In the genomic region with DNA sequence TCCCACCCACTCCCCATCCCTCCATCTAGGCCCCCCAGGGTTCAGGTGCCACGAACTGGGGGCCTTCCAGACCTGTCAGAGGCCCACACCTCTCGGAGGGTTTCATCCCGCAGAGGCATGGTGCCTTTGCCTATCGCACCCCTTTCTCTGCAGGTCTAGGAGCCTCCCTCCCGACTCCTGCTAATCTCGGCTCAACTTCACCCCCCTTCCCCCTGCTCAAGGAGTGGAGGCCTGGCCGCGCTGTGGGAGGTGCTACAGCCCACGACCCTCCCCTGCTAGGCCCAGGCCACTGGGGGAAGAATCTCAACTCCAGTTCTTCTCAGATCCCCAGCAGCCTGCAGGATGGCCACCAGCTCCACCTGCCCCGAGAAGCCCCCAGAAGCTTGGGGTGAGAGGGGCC, we compare ENCODE assay signal across 1 cellular context.
TF ChIP-seq lines count a peak whose summit lies in the region.

A gene (minus strand): TSS at position 157 of the 400 bp plus-strand sequence. CDS start 38 bp downstream, at position 119.

TF ChIP-seq in H1, 55 proteins besides CTCF, POLR2A, EP300 and RAD21 (continued from another document):
- TF ChIP-seq, protein P1, sequence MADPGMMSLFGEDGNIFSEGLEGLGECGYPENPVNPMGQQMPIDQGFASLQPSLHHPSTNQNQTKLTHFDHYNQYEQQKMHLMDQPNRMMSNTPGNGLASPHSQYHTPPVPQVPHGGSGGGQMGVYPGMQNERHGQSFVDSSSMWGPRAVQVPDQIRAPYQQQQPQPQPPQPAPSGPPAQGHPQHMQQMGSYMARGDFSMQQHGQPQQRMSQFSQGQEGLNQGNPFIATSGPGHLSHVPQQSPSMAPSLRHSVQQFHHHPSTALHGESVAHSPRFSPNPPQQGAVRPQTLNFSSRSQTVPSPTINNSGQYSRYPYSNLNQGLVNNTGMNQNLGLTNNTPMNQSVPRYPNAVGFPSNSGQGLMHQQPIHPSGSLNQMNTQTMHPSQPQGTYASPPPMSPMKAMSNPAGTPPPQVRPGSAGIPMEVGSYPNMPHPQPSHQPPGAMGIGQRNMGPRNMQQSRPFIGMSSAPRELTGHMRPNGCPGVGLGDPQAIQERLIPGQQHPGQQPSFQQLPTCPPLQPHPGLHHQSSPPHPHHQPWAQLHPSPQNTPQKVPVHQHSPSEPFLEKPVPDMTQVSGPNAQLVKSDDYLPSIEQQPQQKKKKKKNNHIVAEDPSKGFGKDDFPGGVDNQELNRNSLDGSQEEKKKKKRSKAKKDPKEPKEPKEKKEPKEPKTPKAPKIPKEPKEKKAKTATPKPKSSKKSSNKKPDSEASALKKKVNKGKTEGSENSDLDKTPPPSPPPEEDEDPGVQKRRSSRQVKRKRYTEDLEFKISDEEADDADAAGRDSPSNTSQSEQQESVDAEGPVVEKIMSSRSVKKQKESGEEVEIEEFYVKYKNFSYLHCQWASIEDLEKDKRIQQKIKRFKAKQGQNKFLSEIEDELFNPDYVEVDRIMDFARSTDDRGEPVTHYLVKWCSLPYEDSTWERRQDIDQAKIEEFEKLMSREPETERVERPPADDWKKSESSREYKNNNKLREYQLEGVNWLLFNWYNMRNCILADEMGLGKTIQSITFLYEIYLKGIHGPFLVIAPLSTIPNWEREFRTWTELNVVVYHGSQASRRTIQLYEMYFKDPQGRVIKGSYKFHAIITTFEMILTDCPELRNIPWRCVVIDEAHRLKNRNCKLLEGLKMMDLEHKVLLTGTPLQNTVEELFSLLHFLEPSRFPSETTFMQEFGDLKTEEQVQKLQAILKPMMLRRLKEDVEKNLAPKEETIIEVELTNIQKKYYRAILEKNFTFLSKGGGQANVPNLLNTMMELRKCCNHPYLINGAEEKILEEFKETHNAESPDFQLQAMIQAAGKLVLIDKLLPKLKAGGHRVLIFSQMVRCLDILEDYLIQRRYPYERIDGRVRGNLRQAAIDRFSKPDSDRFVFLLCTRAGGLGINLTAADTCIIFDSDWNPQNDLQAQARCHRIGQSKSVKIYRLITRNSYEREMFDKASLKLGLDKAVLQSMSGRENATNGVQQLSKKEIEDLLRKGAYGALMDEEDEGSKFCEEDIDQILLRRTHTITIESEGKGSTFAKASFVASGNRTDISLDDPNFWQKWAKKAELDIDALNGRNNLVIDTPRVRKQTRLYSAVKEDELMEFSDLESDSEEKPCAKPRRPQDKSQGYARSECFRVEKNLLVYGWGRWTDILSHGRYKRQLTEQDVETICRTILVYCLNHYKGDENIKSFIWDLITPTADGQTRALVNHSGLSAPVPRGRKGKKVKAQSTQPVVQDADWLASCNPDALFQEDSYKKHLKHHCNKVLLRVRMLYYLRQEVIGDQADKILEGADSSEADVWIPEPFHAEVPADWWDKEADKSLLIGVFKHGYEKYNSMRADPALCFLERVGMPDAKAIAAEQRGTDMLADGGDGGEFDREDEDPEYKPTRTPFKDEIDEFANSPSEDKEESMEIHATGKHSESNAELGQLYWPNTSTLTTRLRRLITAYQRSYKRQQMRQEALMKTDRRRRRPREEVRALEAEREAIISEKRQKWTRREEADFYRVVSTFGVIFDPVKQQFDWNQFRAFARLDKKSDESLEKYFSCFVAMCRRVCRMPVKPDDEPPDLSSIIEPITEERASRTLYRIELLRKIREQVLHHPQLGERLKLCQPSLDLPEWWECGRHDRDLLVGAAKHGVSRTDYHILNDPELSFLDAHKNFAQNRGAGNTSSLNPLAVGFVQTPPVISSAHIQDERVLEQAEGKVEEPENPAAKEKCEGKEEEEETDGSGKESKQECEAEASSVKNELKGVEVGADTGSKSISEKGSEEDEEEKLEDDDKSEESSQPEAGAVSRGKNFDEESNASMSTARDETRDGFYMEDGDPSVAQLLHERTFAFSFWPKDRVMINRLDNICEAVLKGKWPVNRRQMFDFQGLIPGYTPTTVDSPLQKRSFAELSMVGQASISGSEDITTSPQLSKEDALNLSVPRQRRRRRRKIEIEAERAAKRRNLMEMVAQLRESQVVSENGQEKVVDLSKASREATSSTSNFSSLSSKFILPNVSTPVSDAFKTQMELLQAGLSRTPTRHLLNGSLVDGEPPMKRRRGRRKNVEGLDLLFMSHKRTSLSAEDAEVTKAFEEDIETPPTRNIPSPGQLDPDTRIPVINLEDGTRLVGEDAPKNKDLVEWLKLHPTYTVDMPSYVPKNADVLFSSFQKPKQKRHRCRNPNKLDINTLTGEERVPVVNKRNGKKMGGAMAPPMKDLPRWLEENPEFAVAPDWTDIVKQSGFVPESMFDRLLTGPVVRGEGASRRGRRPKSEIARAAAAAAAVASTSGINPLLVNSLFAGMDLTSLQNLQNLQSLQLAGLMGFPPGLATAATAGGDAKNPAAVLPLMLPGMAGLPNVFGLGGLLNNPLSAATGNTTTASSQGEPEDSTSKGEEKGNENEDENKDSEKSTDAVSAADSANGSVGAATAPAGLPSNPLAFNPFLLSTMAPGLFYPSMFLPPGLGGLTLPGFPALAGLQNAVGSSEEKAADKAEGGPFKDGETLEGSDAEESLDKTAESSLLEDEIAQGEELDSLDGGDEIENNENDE (IDR thresholded peaks at IDR 0.05; ENCODE audit: insufficient replicate concordance, low read length): no peak
- TF ChIP-seq SIX5 (IDR thresholded peaks at IDR 0.05; ENCODE audit: low read depth, low read length) (no peak), CTBP2 (IDR thresholded peaks at IDR 0.05; ENCODE audit: borderline replicate concordance, insufficient read depth, insufficient read length, low read length) (no peak), RXRA (IDR thresholded peaks at IDR 0.05; ENCODE audit: insufficient read depth, low read depth, low read length) (no peak)
